Comparison of ENCODE assay signal across 26 cellular contexts in genomic region chr11:20865161-20865560, GRCh38.
"Had no signal": no experiment of that assay in that cellular context is flagged by ENCODE, and none has a peak within 500 bp of the region (broad histone marks: within the 10 kb centered on the region; RNA-seq: fewer than 3 reads in every experiment).

No MANE protein-coding gene starts in this region.

- H3K9me3 ChIP-seq: stomach, suprapubic skin, testis, thoracic aorta, thyroid gland, tibial artery, tibial nerve, transverse colon, upper lobe of left lung, upper lobe of right lung, uterus, vagina had no signal

- H3K4me3 ChIP-seq: stomach, suprapubic skin, testis, thoracic aorta, thyroid gland, tibial artery, tibial nerve, transverse colon, upper lobe of left lung, upper lobe of right lung, uterus, vagina had no signal

- H3K27ac ChIP-seq: stomach, suprapubic skin, testis, thoracic aorta, thyroid gland, tibial artery, tibial nerve, transverse colon, upper lobe of left lung, upper lobe of right lung, uterus, vagina had no signal

- ATAC-seq: stimulated activated effector memory CD8-positive, alpha-beta T cell treated with anti-CD3 and anti-CD28 coated beads, Interleukin-12 subunit alpha, Interleukin-12 subunit beta, amount 100 ng/mL, for 72 hours; stimulated activated memory B cell treated with anti-CD40 and anti-IgM and Interleukin-4, amounts not matched to agents 10 μg/mL and 1 μg/mL and 100 μg/mL, for 72 hours; stimulated activated naive B cell treated with anti-CD40 and anti-IgM and Interleukin-4, amounts not matched to agents 10 μg/mL and 1 μg/mL and 100 μg/mL, for 72 hours; stimulated activated naive CD8-positive, alpha-beta T cell treated with anti-CD3 and anti-CD28 coated beads, Interleukin-15, amount 100 ng/mL, for 72 hours; stimulated activated naive CD8-positive, alpha-beta T cell treated with anti-CD3 and anti-CD28 coated beads, Interleukin-15, Interleukin-2, amounts not matched to agents 100 U/mL and 50 U/mL, for 24 hours; upper lobe of right lung had no signal

- H3K4me1 ChIP-seq: stomach, suprapubic skin, testis, thyroid gland, tibial artery, tibial nerve, transverse colon, upper lobe of left lung, upper lobe of right lung, uterus, vagina had no signal

- H3K27me3 ChIP-seq: stomach, suprapubic skin, testis, thyroid gland, tibial artery, tibial nerve, transverse colon, upper lobe of left lung, upper lobe of right lung, uterus, vagina had no signal

- DNase-seq: stimulated activated CD4-positive, alpha-beta T cell treated with anti-CD3 and anti-CD28 coated beads, Interleukin-2, amount 100 ng/mL, for 48 hours; stimulated activated CD4-positive, alpha-beta T cell treated with anti-CD3 and anti-CD28 coated beads, Interleukin-4, amount 100 ng/mL, for 1 hour; stimulated activated CD4-positive, alpha-beta T cell treated with anti-CD3 and anti-CD28 coated beads, Interleukin-4, amount 100 ng/mL, for 24 hours; stimulated activated CD4-positive, alpha-beta T cell treated with anti-CD3 and anti-CD28 coated beads, Interleukin-4, amount 100 ng/mL, for 4 hours; stimulated activated CD8-positive, alpha-beta memory T cell treated with anti-CD3 and anti-CD28 coated beads, Interleukin-4, amount 100 ng/mL, for 48 hours; stimulated activated naive B cell treated with anti-CD40 and anti-IgM and Interleukin-4, amounts not matched to agents 10 μg/mL and 1 μg/mL and 100 μg/mL, for 72 hours; stimulated activated naive CD4-positive, alpha-beta T cell; stimulated activated naive CD4-positive, alpha-beta T cell treated with Interleukin-2 at 50 U/mL for 16 hours; stimulated activated naive CD8-positive, alpha-beta T cell treated with anti-CD3 and anti-CD28 coated beads, Interleukin-15, amount 100 ng/mL, for 72 hours; stimulated activated naive CD8-positive, alpha-beta T cell treated with anti-CD3 and anti-CD28 coated beads, Interleukin-15, Interleukin-2, amounts not matched to agents 100 U/mL and 50 U/mL, for 24 hours; stomach; substantia nigra; testis; thyroid gland; tibial artery; transverse colon; trophoblast cell; upper lobe of left lung; upper lobe of right lung; uterus had no signal

- H3K36me3 ChIP-seq: stomach, suprapubic skin, thoracic aorta, thyroid gland, tibial artery, tibial nerve, transverse colon, upper lobe of left lung, upper lobe of right lung, uterus, vagina had no signal
